ENCODE assay signal across 23 cellular contexts in genomic region chr15:49122541-49123062, GRCh38.
"Had no signal": no experiment of that assay in that cellular context is flagged by ENCODE, and none has a peak within 500 bp of the region (broad histone marks: within the 10 kb centered on the region; RNA-seq: fewer than 3 reads in every experiment).

No MANE protein-coding gene starts in this region.

- H3K9me3 ChIP-seq: colonic mucosa, heart right ventricle, ovary, right lobe of liver had no signal

- H3K27me3 Mint-ChIP-seq: activated T-helper 17 cell treated with anti-CD3 and anti-CD28 coated beads, Interleukin-2, amount 50 U/mL, for 72 hours; central memory CD8-positive, alpha-beta T cell; natural killer cell treated with Interleukin-12 subunit alpha and Interleukin-12 subunit beta and Interleukin-15 and Interleukin-18, amount 100 ng/mL, for 72 hours; stimulated activated naive B cell treated with anti-CD40 and anti-IgM and Interleukin-4, amounts not matched to agents 10 μg/mL and 1 μg/mL and 100 μg/mL, for 72 hours had no signal

- H3K9me3 Mint-ChIP-seq: activated naive CD4-positive, alpha-beta T cell treated with anti-CD3 and anti-CD28 coated beads, Interleukin-2, amount 50 U/mL, for 72 hours; activated T-helper 17 cell treated with anti-CD3 and anti-CD28 coated beads, Interleukin-2, amount 50 U/mL, for 72 hours; central memory CD8-positive, alpha-beta T cell; natural killer cell treated with Interleukin-12 subunit alpha and Interleukin-12 subunit beta and Interleukin-15 and Interleukin-18, amount 100 ng/mL, for 72 hours; stimulated activated naive B cell treated with anti-CD40 and anti-IgM and Interleukin-4, amounts not matched to agents 10 μg/mL and 1 μg/mL and 100 μg/mL, for 72 hours had no signal

- H3K4me1 ChIP-seq: colonic mucosa, right lobe of liver had no signal

- H3K27ac ChIP-seq: brain microvascular endothelial cell, colonic mucosa, epithelial cell of prostate, heart right ventricle, ovary, right lobe of liver, WERI-Rb-1 had no signal

- H3K4me3 Mint-ChIP-seq: activated CD8-positive, alpha-beta T cell treated with anti-CD3 and anti-CD28 coated beads, Interleukin-2, amount 10 ng/mL, durations not matched to agents 7 days and 5 days; activated T-helper 17 cell treated with anti-CD3 and anti-CD28 coated beads, Interleukin-2, amount 50 U/mL, for 72 hours; central memory CD8-positive, alpha-beta T cell; natural killer cell treated with Interleukin-12 subunit alpha and Interleukin-12 subunit beta and Interleukin-15 and Interleukin-18, amount 100 ng/mL, for 72 hours; stimulated activated naive B cell treated with anti-CD40 and anti-IgM and Interleukin-4, amounts not matched to agents 10 μg/mL and 1 μg/mL and 100 μg/mL, for 72 hours had no signal

- H3K27ac Mint-ChIP-seq: activated CD8-positive, alpha-beta T cell treated with anti-CD3 and anti-CD28 coated beads, Interleukin-2, amount 10 ng/mL, durations not matched to agents 7 days and 5 days; activated naive CD4-positive, alpha-beta T cell treated with anti-CD3 and anti-CD28 coated beads, Interleukin-2, amount 50 U/mL, for 72 hours; activated T-helper 17 cell treated with anti-CD3 and anti-CD28 coated beads, Interleukin-2, amount 50 U/mL, for 72 hours; natural killer cell treated with Interleukin-12 subunit alpha and Interleukin-12 subunit beta and Interleukin-15 and Interleukin-18, amount 100 ng/mL, for 72 hours; stimulated activated naive B cell treated with anti-CD40 and anti-IgM and Interleukin-4, amounts not matched to agents 10 μg/mL and 1 μg/mL and 100 μg/mL, for 72 hours had no signal

- DNase-seq: activated CD4-positive, alpha-beta T cell treated with anti-CD3 and anti-CD28 coated beads, Interleukin-2, amount 50 U/mL, for 1 hour; activated CD4-positive, CD25-positive, alpha-beta regulatory T cell treated with anti-CD3 and anti-CD28 coated beads, Interleukin-2, amount 50 U/mL, for 72 hours; activated CD8-positive, alpha-beta T cell treated with anti-CD3 and anti-CD28 coated beads, Interleukin-2, amount 10 ng/mL, durations not matched to agents 7 days and 5 days; activated T-cell treated with anti-CD3 and anti-CD28 coated beads, Interleukin-2, amount 50 U/mL, for 1 hour; aorta; brain microvascular endothelial cell; colonic mucosa; heart right ventricle; left ventricle myocardium superior; ovary; right lobe of liver; stimulated activated CD4-positive, alpha-beta T cell treated with anti-CD3 and anti-CD28 coated beads, Interleukin-2, amount 100 ng/mL, for 48 hours; stimulated activated CD8-positive, alpha-beta memory T cell treated with anti-CD3 and anti-CD28 coated beads, Interleukin-4, amount 100 ng/mL, for 48 hours; stimulated activated naive B cell treated with anti-CD40 and anti-IgM and Interleukin-4, amounts not matched to agents 10 μg/mL and 1 μg/mL and 100 μg/mL, for 72 hours; T-helper 1 cell; trophoblast cell; WERI-Rb-1 had no signal

- H3K27me3 ChIP-seq: brain microvascular endothelial cell, colonic mucosa, heart right ventricle, ovary, right lobe of liver had no signal

- ATAC-seq: activated CD8-positive, alpha-beta T cell treated with anti-CD3 and anti-CD28 coated beads, Interleukin-2, amount 10 ng/mL, durations not matched to agents 7 days and 5 days; activated naive CD4-positive, alpha-beta T cell treated with anti-CD3 and anti-CD28 coated beads, Interleukin-2, amount 50 U/mL, for 72 hours; activated T-helper 17 cell treated with anti-CD3 and anti-CD28 coated beads, Interleukin-2, amount 50 U/mL, for 72 hours; natural killer cell treated with Interleukin-12 subunit alpha and Interleukin-12 subunit beta and Interleukin-15 and Interleukin-18, amount 100 ng/mL, for 72 hours; right lobe of liver; stimulated activated naive B cell treated with anti-CD40 and anti-IgM and Interleukin-4, amounts not matched to agents 10 μg/mL and 1 μg/mL and 100 μg/mL, for 72 hours had no signal

- H3K4me1 Mint-ChIP-seq: activated T-helper 17 cell treated with anti-CD3 and anti-CD28 coated beads, Interleukin-2, amount 50 U/mL, for 72 hours; central memory CD8-positive, alpha-beta T cell; stimulated activated naive B cell treated with anti-CD40 and anti-IgM and Interleukin-4, amounts not matched to agents 10 μg/mL and 1 μg/mL and 100 μg/mL, for 72 hours had no signal

- H3K36me3 Mint-ChIP-seq: activated naive CD4-positive, alpha-beta T cell treated with anti-CD3 and anti-CD28 coated beads, Interleukin-2, amount 50 U/mL, for 72 hours; natural killer cell treated with Interleukin-12 subunit alpha and Interleukin-12 subunit beta and Interleukin-15 and Interleukin-18, amount 100 ng/mL, for 72 hours had no signal

- H3K36me3 ChIP-seq: colonic mucosa, ovary had no signal

- H3K4me3 ChIP-seq: colonic mucosa, heart right ventricle, ovary, right lobe of liver, smooth muscle cell had no signal
